ENCODE assay signal across 1 cellular context in genomic region chr9:29211681-29212589, GRCh38.
TF ChIP-seq lines count a peak whose summit lies in the region.

No MANE protein-coding gene starts in this region.

TF ChIP-seq in SK-N-SH, 30 proteins besides CTCF, POLR2A, EP300 and RAD21 (continued from another document):
- no peak for TF ChIP-seq IRF3 (IDR thresholded peaks at IDR 0.05; ENCODE audit: low read depth, low read length)
